Comparison of ENCODE assay signal across 15 cellular contexts in genomic region chr18:79513381-79514081, GRCh38.
A peak's percentile ranks its signal among the peaks of the same experiment; 100 is the strongest.
DNase-seq lines count a peak whose midpoint lies in the region; ATAC-seq and TF ChIP-seq lines count a peak whose summit lies in the region.
"Had no signal": no experiment of that assay in that cellular context is flagged by ENCODE, and none has a peak within 500 bp of the region (broad histone marks: within the 10 kb centered on the region; RNA-seq: fewer than 3 reads in every experiment).

No MANE protein-coding gene starts in this region.

- H3K9me3 Mint-ChIP-seq in activated naive CD4-positive, alpha-beta T cell treated with anti-CD3 and anti-CD28 coated beads, Interleukin-2, amount 50 U/mL, for 24 hours: no peaks in the 10 kb centered on the region
- H3K9me3 Mint-ChIP-seq in osteocyte (ENCODE audit: unreplicated experiment) (no peaks in the 10 kb centered on the region), glutamatergic neuron (ENCODE audit: unreplicated experiment) (peaks cover 4% of the 10 kb centered on the region)
- H3K9me3 Mint-ChIP-seq: IgD-negative memory B cell had no signal

- H3K4me3 Mint-ChIP-seq in activated naive CD4-positive, alpha-beta T cell treated with anti-CD3 and anti-CD28 coated beads, Interleukin-2, amount 50 U/mL, for 24 hours: no peak overlapping the region
- no peak overlapping the region for H3K4me3 Mint-ChIP-seq in osteocyte (ENCODE audit: unreplicated experiment)
- no peak overlapping the region for H3K4me3 Mint-ChIP-seq in glutamatergic neuron (ENCODE audit: unreplicated experiment)
- H3K4me3 Mint-ChIP-seq: HFFc6, IgD-negative memory B cell had no signal

- ATAC-seq in GM21528 (IDR thresholded peaks at IDR 0.05; ENCODE audit: low FRiP score, unreplicated experiment) (no peak), GM21447 (IDR thresholded peaks at IDR 0.05; ENCODE audit: unreplicated experiment) (no peak)

- peaks cover 10% of the 10 kb centered on the region for H3K36me3 Mint-ChIP-seq in activated naive CD4-positive, alpha-beta T cell treated with anti-CD3 and anti-CD28 coated beads, Interleukin-2, amount 50 U/mL, for 24 hours
- H3K36me3 Mint-ChIP-seq in osteocyte (ENCODE audit: unreplicated experiment) (no peaks in the 10 kb centered on the region), glutamatergic neuron (ENCODE audit: unreplicated experiment) (no peaks in the 10 kb centered on the region)
- H3K36me3 Mint-ChIP-seq: IgD-negative memory B cell had no signal

- no peak for TF ChIP-seq CTCF in osteocyte (IDR thresholded peaks at IDR 0.05)
- no peak for TF ChIP-seq CTCF in glutamatergic neuron (IDR thresholded peaks at IDR 0.05; ENCODE audit: partially characterized antibody, unreplicated experiment)

- DNase-seq in stimulated activated CD4-positive, alpha-beta T cell treated with anti-CD3 and anti-CD28 coated beads, Interleukin-15, amount 100 ng/mL, for 24 hours: peak; percentile 1
- DNase-seq in stimulated activated CD4-positive, alpha-beta T cell treated with anti-CD3 and anti-CD28 coated beads, Interleukin-2, amount 100 ng/mL, for 48 hours: no peak
- DNase-seq in osteocyte (ENCODE audit: extremely low spot score, unreplicated experiment) (peak; percentile 78), glutamatergic neuron (no peak), GOT3 (lab: John Stamatoyannopoulos, UW) (no peak)
- DNase-seq: dermis blood vessel endothelial cell, GF-D8, HFFc6, NCI-H1048, NCI-H2171, SW 1271 had no signal

- H3K27me3 Mint-ChIP-seq in activated naive CD4-positive, alpha-beta T cell treated with anti-CD3 and anti-CD28 coated beads, Interleukin-2, amount 50 U/mL, for 24 hours: no peaks in the 10 kb centered on the region
- peaks cover 4% of the 10 kb centered on the region for H3K27me3 Mint-ChIP-seq in osteocyte (ENCODE audit: unreplicated experiment)
- peaks cover under 1% of the 10 kb centered on the region for H3K27me3 Mint-ChIP-seq in glutamatergic neuron (ENCODE audit: unreplicated experiment)

- H3K4me1 Mint-ChIP-seq in activated naive CD4-positive, alpha-beta T cell treated with anti-CD3 and anti-CD28 coated beads, Interleukin-2, amount 50 U/mL, for 24 hours: peaks cover 43% of the 10 kb centered on the region
- H3K4me1 Mint-ChIP-seq in osteocyte (ENCODE audit: unreplicated experiment) (no peaks in the 10 kb centered on the region), glutamatergic neuron (ENCODE audit: low read depth, unreplicated experiment) (no peaks in the 10 kb centered on the region)

- H3K27ac Mint-ChIP-seq in activated naive CD4-positive, alpha-beta T cell treated with anti-CD3 and anti-CD28 coated beads, Interleukin-2, amount 50 U/mL, for 24 hours: peak overlapping the region; percentile 12
- no peak overlapping the region for H3K27ac Mint-ChIP-seq in osteocyte (ENCODE audit: unreplicated experiment)
- no peak overlapping the region for H3K27ac Mint-ChIP-seq in glutamatergic neuron (ENCODE audit: unreplicated experiment)
- H3K27ac Mint-ChIP-seq: HFFc6 had no signal

Comparison
In these comparisons a context has a peak if more than half of its experiments do, and no peak if none do; other contexts are left out.
1. DNase-seq: peak in stimulated activated CD4-positive, alpha-beta T cell treated with anti-CD3 and anti-CD28 coated beads, Interleukin-15, amount 100 ng/mL, for 24 hours (single experiment) and osteocyte (single experiment); none in stimulated activated CD4-positive, alpha-beta T cell treated with anti-CD3 and anti-CD28 coated beads, Interleukin-2, amount 100 ng/mL, for 48 hours (0 of 2), glutamatergic neuron (single experiment) and GOT3 (single experiment).